Comparison of ENCODE assay signal across 7 cellular contexts in genomic region chr18:63050667-63051395, GRCh38.
DNase-seq lines count a peak whose midpoint lies in the region; ATAC-seq, FAIRE-seq and TF ChIP-seq lines count a peak whose summit lies in the region.
"Not testable (repeated sequence)": the region's sequence is repeated elsewhere in the genome, so short reads cannot be mapped to it uniquely, and the experiment has no call there.

No MANE protein-coding gene starts in this region.

- not testable (repeated sequence) for H3K9ac ChIP-seq in GM12878 (ENCODE audit: control insufficient read depth, insufficient read depth, low read length)

- peak; percentile 72 for FAIRE-seq in GM12878 (lab: Jason Lieb, UNC)

- TF ChIP-seq EP300 in GM12878 (IDR thresholded peaks at IDR 0.05; ENCODE audit: borderline replicate concordance in 1 of 2, control insufficient read depth in 1 of 2, low read depth in 2 of 2, low read length in 2 of 2) = 0 out of 4 replicates have a peak, but pooled peaks of 1 of the 2 experiments have one; percentile 26

- not testable (repeated sequence) for H3K4me3 ChIP-seq in GM12865 (ENCODE audit: low read depth, low read length); GM12878

- peaks cover 13% of the 10 kb centered on the region for H3K4me1 ChIP-seq in GM12878 (ENCODE audit: control insufficient read depth, insufficient read depth, low read length)

- POLR2A ChIA-PET in GM12878 (lab: Charles Lee) = interaction anchor here (0.7 to 1.4 kb wide), 3 partner anchors 10 to 396 kb away, joined by 3 to 4 read pairs (median 3); no protein-coding TSS in a partner anchor

- H3K27ac ChIP-seq in GM12878 (ENCODE audit: control insufficient read depth, insufficient read depth) = not testable (repeated sequence)

- H3K79me2 ChIP-seq in GM12878 (ENCODE audit: control insufficient read depth, insufficient read depth, low read length) = not testable (repeated sequence)

- not testable (repeated sequence) for TF ChIP-seq POLR2A in GM12878 (IDR thresholded peaks at IDR 0.05; ENCODE audit: low read depth, low read length)

- TF ChIP-seq CTCF in GM12865 (IDR thresholded peaks at IDR 0.05; ENCODE audit: insufficient read depth, low read depth, low read length, missing control alignments); GM12878 (IDR thresholded peaks at IDR 0.05 in 2 of 3, conservative IDR thresholded peaks at IDR 0.05 in 1 of 3; ENCODE audit: control insufficient read depth in 2 of 3, extremely low read depth in 1 of 3, insufficient read depth in 1 of 3, low read depth in 3 of 3, low read length in 3 of 3): not testable (repeated sequence)

- RAD21 ChIA-PET in GM12878 (lab: Charles Lee; ENCODE audit: unreplicated experiment) = interaction anchor here (1.1 to 1.4 kb wide), 2 partner anchors 10 to 25 kb away, joined by 3 read pairs; no protein-coding TSS in a partner anchor

- intact Hi-C loops in GM12878 (cut with micrococcal nuclease; ENCODE audit: unreplicated experiment) = not testable (repeated sequence)

- ATAC-seq in GM19025 (IDR thresholded peaks at IDR 0.05; ENCODE audit: low read depth, unreplicated experiment) (peak; percentile 51), GM21381 (IDR thresholded peaks at IDR 0.05; ENCODE audit: unreplicated experiment) (peak; percentile 70), HG02588 (IDR thresholded peaks at IDR 0.05; ENCODE audit: unreplicated experiment) (peak; percentile 63), HG03066 (IDR thresholded peaks at IDR 0.05; ENCODE audit: low read depth, unreplicated experiment) (peak; percentile 86), GM12878 (peak; percentile 86)

- not testable (repeated sequence) for BruUV-seq in GM12878 (replicated peaks; lab: Mats Ljungman, UMichigan)

- in situ Hi-C loops in KBM-7 (cut with MboI; ENCODE audit: low pct_unique_long_range_greater_than_20kb, low sequenced_read_pairs); GM12878 (cut with MboI): not testable (repeated sequence)

- SMC1A ChIA-PET in GM12878 (lab: Charles Lee; ENCODE audit: uncharacterized antibody, unreplicated experiment) = interaction anchor here (1.1 to 2.5 kb wide), 7 partner anchors 8 to 80 kb away, joined by 3 to 7 read pairs (median 5); no protein-coding TSS in a partner anchor

- not testable (repeated sequence) for H4K20me1 ChIP-seq in GM12878 (ENCODE audit: control insufficient read depth, insufficient read depth)

- not testable (repeated sequence) for H3K4me2 ChIP-seq in GM12878 (ENCODE audit: control insufficient read depth, insufficient read depth)

- H3K9me3 ChIP-seq in GM12878 (replicated peaks; ENCODE audit: control insufficient read depth, insufficient read depth, low read length) = not testable (repeated sequence)

- not testable (repeated sequence) for TF ChIP-seq RAD21 in GM12878 (IDR thresholded peaks at IDR 0.05; ENCODE audit: insufficient read depth, low read depth, low read length)

- CTCF ChIA-PET in GM12878 (lab: Yijun Ruan, JAX) = interaction anchor here (1.6 to 3.8 kb wide), 2 partner anchors 11 to 33 kb away, joined by 4 to 17 read pairs; no protein-coding TSS in a partner anchor

- not testable (repeated sequence) for H3K27me3 ChIP-seq in GM12878 (replicated peaks in 1 of 2; ENCODE audit: control insufficient read depth in 2 of 2, insufficient read depth in 2 of 2, low read length in 1 of 2)

- H2AFZ ChIP-seq in GM12878 (ENCODE audit: control insufficient read depth, low read depth, low read length) = not testable (repeated sequence)

- peak; percentile 73 for DNase-seq in GM12865 (ENCODE audit: low read depth)
- DNase-seq in KBM-7 = peak; percentile 70
- DNase-seq in GM12878 (ENCODE audit: low read depth, low spot score) = not testable (repeated sequence)

- H3K36me3 ChIP-seq in GM12878 (ENCODE audit: control insufficient read depth in 2 of 2, insufficient read depth in 2 of 2, low read length in 1 of 2) = not testable (repeated sequence)

- 16% methylated on average over 9 of the region's 9 CpGs for WGBS in GM12878 (ENCODE audit: insufficient coverage, insufficient replicate concordance, low lambda C conversion rate, missing lambda C conversion rate)

TF ChIP-seq in GM12878, 131 proteins besides CTCF, POLR2A, EP300 and RAD21:
- peak; percentile 58; the same call in 1 of the 2 replicates for TF ChIP-seq RUNX3 (IDR thresholded peaks at IDR 0.05; ENCODE audit: low read length)
- 0 out of 2 replicates have a peak, but pooled peaks have one; percentile 41 for TF ChIP-seq SMARCA5 (IDR thresholded peaks at IDR 0.05)
- TF ChIP-seq CHD4 (IDR thresholded peaks at IDR 0.05) = 0 out of 2 replicates have a peak, but pooled peaks have one; percentile 85
- peak in 1 of 2 experiments; percentile 28; a peak in 2 of 4 replicates for TF ChIP-seq IKZF2 (IDR thresholded peaks at IDR 0.05)
- peak; percentile 41 for TF ChIP-seq PBX3 (IDR thresholded peaks at IDR 0.05; ENCODE audit: insufficient replicate concordance, low read depth, low read length)
- TF ChIP-seq PKNOX1 (IDR thresholded peaks at IDR 0.05) = peak; percentile 30; the same call in 1 of the 2 replicates
- TF ChIP-seq TCF12 (IDR thresholded peaks at IDR 0.05; ENCODE audit: low read depth, low read length) = 0 out of 2 replicates have a peak, but pooled peaks have one; percentile 43
- peak; percentile 66; the same call in 1 of the 2 replicates for TF ChIP-seq ZNF217 (IDR thresholded peaks at IDR 0.05)
